ENCODE assay signal across 8 cellular contexts in the genomic region with DNA sequence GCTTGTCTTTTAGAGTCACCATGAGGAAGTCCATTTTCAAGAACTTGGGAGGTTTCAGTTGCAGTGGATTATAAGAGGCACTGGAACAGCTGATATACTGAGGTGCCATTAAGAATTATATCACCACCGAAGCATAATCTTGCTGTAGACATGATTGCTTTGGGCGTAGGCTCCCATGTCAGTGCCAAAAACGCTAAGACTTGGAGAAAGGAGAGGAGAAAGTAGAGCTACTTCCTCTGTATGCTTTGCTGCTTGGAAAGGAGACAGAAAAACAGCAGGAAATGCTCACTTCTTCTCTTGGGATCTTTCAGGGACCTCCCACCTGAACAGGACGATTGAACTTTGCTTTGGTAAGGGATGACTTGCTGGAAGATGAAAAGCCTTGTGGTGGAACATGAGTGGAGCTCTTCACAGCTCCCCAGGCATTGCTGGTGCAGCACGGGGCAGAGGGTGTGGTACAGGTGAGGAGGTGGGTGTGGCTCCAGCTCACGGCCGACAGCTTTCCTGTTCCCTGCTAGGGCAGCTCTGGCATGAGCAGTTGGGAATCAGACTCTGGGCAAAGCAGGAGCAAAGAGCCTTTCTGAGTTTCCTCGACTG.
A peak's percentile ranks its signal among the peaks of the same experiment; 100 is the strongest.
DNase-seq lines count a peak whose midpoint lies in the region; ATAC-seq and TF ChIP-seq lines count a peak whose summit lies in the region.
"Had no signal": no experiment of that assay in that cellular context is flagged by ENCODE, and none has a peak within 500 bp of the region (broad histone marks: within the 10 kb centered on the region; RNA-seq: fewer than 3 reads in every experiment).

No MANE protein-coding gene starts in this region.

- ATAC-seq in GM18502 (IDR thresholded peaks at IDR 0.05; ENCODE audit: poor library complexity, unreplicated experiment) (no peak), GM18909 (IDR thresholded peaks at IDR 0.05; ENCODE audit: poor library complexity, unreplicated experiment) (no peak)
- ATAC-seq: Panc1 had no signal

- no peaks in the 10 kb centered on the region for H3K79me2 ChIP-seq in SK-N-SH (ENCODE audit: insufficient read depth)

- POLR2A ChIA-PET in SK-N-SH (lab: Yijun Ruan, JAX): no interaction called here

- H3K4me2 ChIP-seq in SK-N-SH: peak overlapping the region; percentile 65

- TF ChIP-seq RAD21 in SK-N-SH (IDR thresholded peaks at IDR 0.05; ENCODE audit: low read length): no peak

- H4K20me1 ChIP-seq in SK-N-SH (ENCODE audit: insufficient read depth): no peaks in the 10 kb centered on the region

- H3K27me3 ChIP-seq in SK-N-SH (ENCODE audit: insufficient read depth): no peaks in the 10 kb centered on the region
- H3K27me3 ChIP-seq in tibial artery: no peaks in the 10 kb centered on the region

- peaks cover 0 to 9% of the 10 kb centered on the region in 2 experiments for H3K4me1 ChIP-seq in SK-N-SH (ENCODE audit: control insufficient read depth in 1 of 2, insufficient read depth in 2 of 2, low read depth in 1 of 2, low read length in 1 of 2)
- H3K4me1 ChIP-seq in tibial artery: peaks cover 0 to 39% (median 21%) of the 10 kb centered on the region in 4 donors

- H3K9ac ChIP-seq in SK-N-SH: peak overlapping the region; percentile 0; the same call in 1 of the 2 replicates

- no peaks in the 10 kb centered on the region for H3K9me2 ChIP-seq in SK-N-SH

- no peaks in the 10 kb centered on the region for H3K9me3 ChIP-seq in SK-N-SH
- no peaks in the 10 kb centered on the region for H3K9me3 ChIP-seq in tibial artery

- H3K27ac ChIP-seq in SK-N-SH (ENCODE audit: low read depth in 2 of 2, low read length in 1 of 2) (peak overlapping the region; percentile 71 to 72; a peak in 3 of 4 replicates), tibial artery (peak overlapping the region; percentile 46 to 52)

- intact Hi-C loops in tibial artery (cut with DNase I; ENCODE audit: low total_unique reads): loop anchor here (10.0 kb wide), 1 partner anchor 189 kb away; a partner anchor contains a TSS

- H2AFZ ChIP-seq in SK-N-SH (ENCODE audit: low read depth): peak overlapping the region; percentile 73

- peak; percentile 42 for DNase-seq in HK-2 (ENCODE audit: unreplicated experiment)
- no peak for DNase-seq in SK-N-SH
- DNase-seq in iPS-NIHi11 (ENCODE audit: low spot score): peak; percentile 57
- no peak for DNase-seq in tibial artery
- no peak for DNase-seq in NCI-H1092 treated with DMSO at 0.1 percent for 48 hours (lab: John Stamatoyannopoulos, UW)

- H3K36me3 ChIP-seq in SK-N-SH (replicated peaks in 1 of 2; ENCODE audit: control insufficient read depth in 1 of 2, insufficient read depth in 2 of 2, low read length in 1 of 2) (no peaks in the 10 kb centered on the region), tibial artery (no peaks in the 10 kb centered on the region)

- H3K4me3 ChIP-seq in SK-N-SH (ENCODE audit: low read depth in 2 of 2, low read length in 1 of 2) (no peak overlapping the region; a peak in 1 of 4 replicates), tibial artery (peak overlapping the region in 1 of 2 donors; percentile 2)

- CTCF ChIA-PET in SK-N-SH (lab: Yijun Ruan, JAX): no interaction called here

- TF ChIP-seq CTCF in SK-N-SH (IDR thresholded peaks at IDR 0.05): no peak
- no peak for TF ChIP-seq CTCF in tibial artery (IDR thresholded peaks at IDR 0.05)

- H3F3A ChIP-seq in SK-N-SH (replicated peaks; ENCODE audit: insufficient read depth): peaks cover 19% of the 10 kb centered on the region

- 44% methylated on average over 7 of the region's 8 CpGs for WGBS in SK-N-SH (ENCODE audit: low lambda C conversion rate)

- no peak for TF ChIP-seq EP300 in SK-N-SH (IDR thresholded peaks at IDR 0.05; ENCODE audit: borderline replicate concordance in 1 of 2, low read depth in 1 of 2, low read length in 1 of 2)

TF ChIP-seq in SK-N-SH, 30 proteins besides CTCF, POLR2A, EP300 and RAD21:
- TF ChIP-seq FOSL2 (IDR thresholded peaks at IDR 0.05; ENCODE audit: borderline replicate concordance, low read depth) (no peak), CHD2 (IDR thresholded peaks at IDR 0.05; ENCODE audit: low read length, partially characterized antibody) (no peak), POLR2AphosphoS5 (IDR thresholded peaks at IDR 0.05; ENCODE audit: low read depth, low read length) (no peak), FOXJ3 (CRISPR knock-in tag; IDR thresholded peaks at IDR 0.05) (no peak), SMC3 (IDR thresholded peaks at IDR 0.05; ENCODE audit: low read depth, low read length) (no peak), JUND (IDR thresholded peaks at IDR 0.05) (no peak), FOXM1 (IDR thresholded peaks at IDR 0.05; ENCODE audit: low read depth) (no peak), EZH2phosphoT487 (IDR thresholded peaks at IDR 0.05; ENCODE audit: borderline replicate concordance, low read depth) (no peak), TCF12 (IDR thresholded peaks at IDR 0.05) (no peak)
- TF ChIP-seq, protein P1, sequence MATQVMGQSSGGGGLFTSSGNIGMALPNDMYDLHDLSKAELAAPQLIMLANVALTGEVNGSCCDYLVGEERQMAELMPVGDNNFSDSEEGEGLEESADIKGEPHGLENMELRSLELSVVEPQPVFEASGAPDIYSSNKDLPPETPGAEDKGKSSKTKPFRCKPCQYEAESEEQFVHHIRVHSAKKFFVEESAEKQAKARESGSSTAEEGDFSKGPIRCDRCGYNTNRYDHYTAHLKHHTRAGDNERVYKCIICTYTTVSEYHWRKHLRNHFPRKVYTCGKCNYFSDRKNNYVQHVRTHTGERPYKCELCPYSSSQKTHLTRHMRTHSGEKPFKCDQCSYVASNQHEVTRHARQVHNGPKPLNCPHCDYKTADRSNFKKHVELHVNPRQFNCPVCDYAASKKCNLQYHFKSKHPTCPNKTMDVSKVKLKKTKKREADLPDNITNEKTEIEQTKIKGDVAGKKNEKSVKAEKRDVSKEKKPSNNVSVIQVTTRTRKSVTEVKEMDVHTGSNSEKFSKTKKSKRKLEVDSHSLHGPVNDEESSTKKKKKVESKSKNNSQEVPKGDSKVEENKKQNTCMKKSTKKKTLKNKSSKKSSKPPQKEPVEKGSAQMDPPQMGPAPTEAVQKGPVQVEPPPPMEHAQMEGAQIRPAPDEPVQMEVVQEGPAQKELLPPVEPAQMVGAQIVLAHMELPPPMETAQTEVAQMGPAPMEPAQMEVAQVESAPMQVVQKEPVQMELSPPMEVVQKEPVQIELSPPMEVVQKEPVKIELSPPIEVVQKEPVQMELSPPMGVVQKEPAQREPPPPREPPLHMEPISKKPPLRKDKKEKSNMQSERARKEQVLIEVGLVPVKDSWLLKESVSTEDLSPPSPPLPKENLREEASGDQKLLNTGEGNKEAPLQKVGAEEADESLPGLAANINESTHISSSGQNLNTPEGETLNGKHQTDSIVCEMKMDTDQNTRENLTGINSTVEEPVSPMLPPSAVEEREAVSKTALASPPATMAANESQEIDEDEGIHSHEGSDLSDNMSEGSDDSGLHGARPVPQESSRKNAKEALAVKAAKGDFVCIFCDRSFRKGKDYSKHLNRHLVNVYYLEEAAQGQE (IDR thresholded peaks at IDR 0.05; ENCODE audit: low read depth, low read length): no peak
- TF ChIP-seq, protein P2, sequence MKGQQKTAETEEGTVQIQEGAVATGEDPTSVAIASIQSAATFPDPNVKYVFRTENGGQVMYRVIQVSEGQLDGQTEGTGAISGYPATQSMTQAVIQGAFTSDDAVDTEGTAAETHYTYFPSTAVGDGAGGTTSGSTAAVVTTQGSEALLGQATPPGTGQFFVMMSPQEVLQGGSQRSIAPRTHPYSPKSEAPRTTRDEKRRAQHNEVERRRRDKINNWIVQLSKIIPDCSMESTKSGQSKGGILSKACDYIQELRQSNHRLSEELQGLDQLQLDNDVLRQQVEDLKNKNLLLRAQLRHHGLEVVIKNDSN (IDR thresholded peaks at IDR 0.05; ENCODE audit: borderline replicate concordance, low read depth): no peak

Comparison
In these comparisons a context has a peak if more than half of its experiments do, and no peak if none do; other contexts are left out.
1. DNase-seq: peak in HK-2 (single experiment) and iPS-NIHi11 (single experiment); none in SK-N-SH (single experiment), tibial artery (0 of 2) and NCI-H1092 treated with DMSO at 0.1 percent for 48 hours (single experiment).